In genomic region chr9:95491543-95492330, GRCh38 we compare ENCODE assay signal across 27 cellular contexts. TPM values are rescaled to one million over a fixed set of nuclear protein-coding genes. Genes with fewer than 3 reads are reported as not detected.
DNase-seq lines count a peak whose midpoint lies in the region; ATAC-seq, FAIRE-seq and TF ChIP-seq lines count a peak whose summit lies in the region.
"Had no signal": no experiment of that assay in that cellular context is flagged by ENCODE, and none has a peak within 500 bp of the region (broad histone marks: within the 10 kb centered on the region; RNA-seq: fewer than 3 reads in every experiment).

No MANE protein-coding gene starts in this region.

- 93% methylated on average over 8 of the region's 8 CpGs for WGBS in HepG2 (ENCODE audit: low lambda C conversion rate)
- WGBS in right lobe of liver (ENCODE audit: insufficient coverage, low coverage, low lambda C conversion rate, missing lambda C conversion rate): 75% methylated on average over 7 of the region's 8 CpGs

- no peak for TF ChIP-seq CTCF in HepG2 (CRISPR knock-in tag; IDR thresholded peaks at IDR 0.05)
- no peak for TF ChIP-seq CTCF in right lobe of liver (IDR thresholded peaks at IDR 0.05)
- no peak for TF ChIP-seq CTCF in SU-DHL-6 (IDR thresholded peaks at IDR 0.05; ENCODE audit: insufficient read depth, low read length, poor library complexity, severe bottlenecking)
- TF ChIP-seq CTCF in type B pancreatic cell (conservative IDR thresholded peaks at IDR 0.05): no peak

- no peak for ATAC-seq in HepG2
- no peak for ATAC-seq in right lobe of liver
- ATAC-seq: activated CD8-positive, alpha-beta memory T cell treated with anti-CD3 and anti-CD28 coated beads, Interleukin-2, amount 10 ng/mL, durations not matched to agents 7 days and 5 days; body of pancreas; HCT116; lower lobe of right lung; Right ventricle myocardium inferior; stimulated activated memory B cell treated with anti-CD40 and anti-IgM and Interleukin-4, amounts not matched to agents 10 μg/mL and 1 μg/mL and 100 μg/mL, for 72 hours had no signal

- H2AFZ ChIP-seq in HepG2 (ENCODE audit: low read length) (no peak overlapping the region), SU-DHL-6 (ENCODE audit: low read depth, low read length, severe bottlenecking) (no peak overlapping the region)

- H3K27me3 Mint-ChIP-seq in immature natural killer cell (ENCODE audit: low read depth in 3 of 3) (peaks cover 3 to 19% (median 11%) of the 10 kb centered on the region in 3 donors), type B pancreatic cell (no peaks in the 10 kb centered on the region)

- H3K4me3 ChIP-seq in HepG2 (replicated peaks in 1 of 3; ENCODE audit: insufficient read depth in 1 of 3, low read depth in 2 of 3, low read length in 3 of 3) (no peak overlapping the region), right lobe of liver (no peak overlapping the region), SU-DHL-6 (ENCODE audit: insufficient read depth, low read length, poor library complexity, severe bottlenecking) (no peak overlapping the region)
- H3K4me3 ChIP-seq: body of pancreas, coronary artery, esophagus squamous epithelium, lower lobe of right lung, smooth muscle cell, uterus had no signal

- peak overlapping the region; percentile 21 to 99 (median 74) for H3K27ac Mint-ChIP-seq in immature natural killer cell
- peak overlapping the region; percentile 6 for H3K27ac Mint-ChIP-seq in type B pancreatic cell
- H3K27ac Mint-ChIP-seq: activated CD8-positive, alpha-beta memory T cell treated with anti-CD3 and anti-CD28 coated beads, Interleukin-2, amount 10 ng/mL, durations not matched to agents 7 days and 5 days; stimulated activated memory B cell treated with anti-CD40 and anti-IgM and Interleukin-4, amounts not matched to agents 10 μg/mL and 1 μg/mL and 100 μg/mL, for 72 hours had no signal

- H3K27me3 ChIP-seq in HepG2 (ENCODE audit: control insufficient read depth in 1 of 2, insufficient read depth in 2 of 2, low read length in 2 of 2) (no peaks in the 10 kb centered on the region), right lobe of liver (no peaks in the 10 kb centered on the region), SU-DHL-6 (ENCODE audit: low read length) (no peaks in the 10 kb centered on the region)
- H3K27me3 ChIP-seq: body of pancreas, esophagus squamous epithelium, uterus had no signal

- H3K36me3 ChIP-seq in HepG2 (replicated peaks in 1 of 2; ENCODE audit: control insufficient read depth in 1 of 2, insufficient read depth in 2 of 2, low read length in 2 of 2): peaks cover 0 to 11% of the 10 kb centered on the region in 2 experiments; a peak in 2 of 5 replicates
- no peaks in the 10 kb centered on the region for H3K36me3 ChIP-seq in right lobe of liver
- no peaks in the 10 kb centered on the region for H3K36me3 ChIP-seq in SU-DHL-6 (ENCODE audit: low read length)
- H3K36me3 ChIP-seq: esophagus squamous epithelium, lower lobe of right lung, uterus had no signal

- BruUV-seq in HepG2 (replicated peaks; lab: Mats Ljungman, UMichigan): no TSS peak

- peaks cover 7% of the 10 kb centered on the region; the same call in 1 of the 2 replicates for H3K4me1 ChIP-seq in HepG2 (ENCODE audit: insufficient read depth, low read length)
- no peaks in the 10 kb centered on the region for H3K4me1 ChIP-seq in right lobe of liver
- H3K4me1 ChIP-seq: uterus had no signal

- no peaks in the 10 kb centered on the region for H3K9me2 ChIP-seq in SU-DHL-6 (replicated peaks; ENCODE audit: insufficient read depth, low read length)

- in situ Hi-C loops in HepG2 (cut with HindIII; ENCODE audit: extremely low pct_ligation_motif_present, low pct_unique_long_range_greater_than_20kb): no loop called here

- H3K36me3 Mint-ChIP-seq in immature natural killer cell (no peaks in the 10 kb centered on the region), type B pancreatic cell (peaks cover 18% of the 10 kb centered on the region)
- H3K36me3 Mint-ChIP-seq: activated CD8-positive, alpha-beta memory T cell treated with anti-CD3 and anti-CD28 coated beads, Interleukin-2, amount 10 ng/mL, durations not matched to agents 7 days and 5 days; stimulated activated memory B cell treated with anti-CD40 and anti-IgM and Interleukin-4, amounts not matched to agents 10 μg/mL and 1 μg/mL and 100 μg/mL, for 72 hours had no signal

- H3K9me3 ChIP-seq in HepG2 (ENCODE audit: low read length) (no peaks in the 10 kb centered on the region), right lobe of liver (no peaks in the 10 kb centered on the region), SU-DHL-6 (ENCODE audit: insufficient read depth, low read length) (no peaks in the 10 kb centered on the region)
- H3K9me3 ChIP-seq: body of pancreas, esophagus squamous epithelium, lower lobe of right lung, uterus had no signal

- H3F3A ChIP-seq in SU-DHL-6 (ENCODE audit: insufficient read depth): peaks cover 31% of the 10 kb centered on the region

- POLR2A ChIA-PET in HepG2 (lab: Yijun Ruan, JAX): no interaction called here

- FAIRE-seq in HepG2 (lab: Jason Lieb, UNC): no peak
- FAIRE-seq: D721Med, frontal cortex had no signal

- no peak for DNase-seq in HepG2 (ENCODE audit: low spot score)
- no peak for DNase-seq in right lobe of liver
- DNase-seq in immature natural killer cell: peak in 1 of 3 donors; percentile 35
- DNase-seq in type B pancreatic cell (ENCODE audit: extremely low spot score, unreplicated experiment): no peak
- no peak for DNase-seq in NCI-H748 (lab: John Stamatoyannopoulos, UW; ENCODE audit: unreplicated experiment)
- DNase-seq in stimulated activated CD8-positive, alpha-beta memory T cell treated with anti-CD3 and anti-CD28 coated beads, Interleukin-4, amount 100 ng/mL, for 48 hours: no peak
- DNase-seq in amygdala (lab: John Stamatoyannopoulos, UW): no peak
- DNase-seq: activated CD4-positive, alpha-beta T cell treated with anti-CD3 and anti-CD28 coated beads, Interleukin-2, amount 50 U/mL, for 1 hour; activated CD8-positive, alpha-beta memory T cell treated with anti-CD3 and anti-CD28 coated beads, Interleukin-2, amount 10 ng/mL, durations not matched to agents 7 days and 5 days; body of pancreas; esophagus squamous epithelium; IMR-90; lower lobe of right lung; NCI-H1105; NCI-H2029; occipital lobe; retina; T-helper 9 cell; uterus had no signal

- H3K79me2 ChIP-seq in HepG2 (ENCODE audit: insufficient read depth, low read length) (peaks cover 3% of the 10 kb centered on the region), SU-DHL-6 (ENCODE audit: insufficient read depth, low read length) (peaks cover 76% of the 10 kb centered on the region)

- no peak overlapping the region for H3K9ac ChIP-seq in HepG2 (ENCODE audit: insufficient read depth, low read depth, low read length)
- no peak overlapping the region for H3K9ac ChIP-seq in SU-DHL-6 (ENCODE audit: low read length)

- TF ChIP-seq POLR2A in HepG2 (IDR thresholded peaks at IDR 0.05; ENCODE audit: insufficient read depth in 1 of 2, low read depth in 2 of 2, low read length in 2 of 2) (no peak), right lobe of liver (IDR thresholded peaks at IDR 0.05) (no peak)

- CTCF ChIA-PET in HepG2 (lab: Yijun Ruan, JAX; ENCODE audit: low intra/inter-chr PET ratio, low total read pairs): no interaction called here

- peaks cover 89 to 90% of the 10 kb centered on the region in 2 donors for H3K4me1 Mint-ChIP-seq in immature natural killer cell
- peaks cover 67% of the 10 kb centered on the region for H3K4me1 Mint-ChIP-seq in type B pancreatic cell (ENCODE audit: unreplicated experiment)

- H3K4me3 Mint-ChIP-seq in immature natural killer cell: peak overlapping the region; percentile 9 to 85 (median 57)
- H3K4me3 Mint-ChIP-seq in type B pancreatic cell: no peak overlapping the region
- H3K4me3 Mint-ChIP-seq: activated CD8-positive, alpha-beta memory T cell treated with anti-CD3 and anti-CD28 coated beads, Interleukin-2, amount 10 ng/mL, durations not matched to agents 7 days and 5 days; stimulated activated memory B cell treated with anti-CD40 and anti-IgM and Interleukin-4, amounts not matched to agents 10 μg/mL and 1 μg/mL and 100 μg/mL, for 72 hours had no signal

- TF ChIP-seq EP300 in HepG2 (IDR thresholded peaks at IDR 0.05; ENCODE audit: low read depth in 2 of 2, low read length in 2 of 2) (no peak), HepG2 (CRISPR knock-in tag; IDR thresholded peaks at IDR 0.05; ENCODE audit: borderline replicate concordance) (no peak)

- no peaks in the 10 kb centered on the region for H4K20me1 ChIP-seq in HepG2 (ENCODE audit: insufficient read depth, low read length)
- H4K20me1 ChIP-seq in SU-DHL-6 (ENCODE audit: low read depth, low read length): no peaks in the 10 kb centered on the region

- no peak for TF ChIP-seq RAD21 in HepG2 (CRISPR knock-in tag; IDR thresholded peaks at IDR 0.05)

- intact Hi-C loops in HepG2 (cut with micrococcal nuclease; ENCODE audit: unreplicated experiment): no loop called here
- intact Hi-C loops in right lobe of liver (cut with DNase I): no loop called here

- no peaks in the 10 kb centered on the region for H3K9me3 Mint-ChIP-seq in immature natural killer cell
- H3K9me3 Mint-ChIP-seq in type B pancreatic cell: no peaks in the 10 kb centered on the region
- H3K9me3 Mint-ChIP-seq: stimulated activated memory B cell treated with anti-CD40 and anti-IgM and Interleukin-4, amounts not matched to agents 10 μg/mL and 1 μg/mL and 100 μg/mL, for 72 hours had no signal

- H3K4me2 ChIP-seq in HepG2 (ENCODE audit: low read depth, low read length) (no peak overlapping the region), SU-DHL-6 (ENCODE audit: low read depth, low read length, poor library complexity, severe bottlenecking) (peak overlapping the region; percentile 92)
- H3K4me2 ChIP-seq: smooth muscle cell had no signal

- H3K27ac ChIP-seq in HepG2 (ENCODE audit: extremely low read length, insufficient read depth, low read length) (no peak overlapping the region), right lobe of liver (no peak overlapping the region), SU-DHL-6 (ENCODE audit: low read depth, low read length) (0 out of 2 replicates have a peak overlapping the region, but pooled peaks have one; percentile 6)
- H3K27ac ChIP-seq: body of pancreas, coronary artery, esophagus squamous epithelium, lower lobe of right lung, uterus had no signal

RNA-seq across cellular contexts. Expression of gene PTCH1, which starts 25.0 kb away (rescaled TPM):
- total RNA-seq in HepG2 (2016; rRNA removed; fragmentation: Illumina TruSeq; extraction: Trizol): 2.6 and 2.8 TPM in 2 replicates
- 1.5 and 2.5 TPM in 2 replicates for total RNA-seq in HepG2 (2016; cell fraction: cytosol; rRNA removed; fragmentation: Illumina TruSeq; extraction: Trizol; ENCODE audit: low read depth)
- total RNA-seq in HepG2 (2016; cell fraction: insoluble cytoplasmic fraction; rRNA removed; fragmentation: Illumina TruSeq; extraction: Trizol): 2.4 and 2.8 TPM in 2 replicates
- 2.2 TPM in 2 replicates for total RNA-seq in HepG2 (2016; cell fraction: membrane; rRNA removed; fragmentation: Illumina TruSeq; extraction: Trizol)
- 5.0 and 8.5 TPM in 2 replicates for total RNA-seq in HepG2 (2016; cell fraction: nucleus; rRNA removed; fragmentation: Illumina TruSeq; extraction: Trizol)
- 2.9 and 3.9 TPM in 2 replicates for polyA plus RNA-seq in HepG2 (2011; rRNA removed)
- polyA plus RNA-seq in HepG2 (2011; cell fraction: cytosol; rRNA removed): 1.6 and 1.7 TPM in 2 replicates
- polyA plus RNA-seq in HepG2 (2011; cell fraction: nucleus; rRNA removed): 10.6 TPM in 2 replicates
- 4.2 and 4.9 TPM in 2 replicates for polyA plus RNA-seq in HepG2 (2012)
- 0.23 and 0.42 TPM in 2 replicates for polyA plus RNA-seq in HepG2 (2016; cell fraction: cytosol; fragmentation: Illumina TruSeq; extraction: Trizol; ENCODE audit: low read depth)
- polyA plus RNA-seq in HepG2 (2016; cell fraction: insoluble cytoplasmic fraction; fragmentation: Illumina TruSeq; extraction: Trizol; ENCODE audit: low read depth): 1.0 and 3.0 TPM in 2 replicates
- 0.34 and 0.76 TPM in 2 replicates for polyA plus RNA-seq in HepG2 (2016; cell fraction: membrane; fragmentation: Illumina TruSeq; extraction: Trizol; ENCODE audit: low read depth)
- polyA plus RNA-seq in HepG2 (2016; cell fraction: nucleus; fragmentation: Illumina TruSeq; extraction: Trizol; ENCODE audit: insufficient read depth, low read depth): 8.5 and 10.5 TPM in 2 replicates
- polyA minus RNA-seq in HepG2 (2011; rRNA and poly(A)+ RNA removed; ENCODE audit: low replicate concordance): 12.2 and 12.3 TPM in 2 replicates
- 5.9 and 10.5 TPM in 2 replicates for polyA minus RNA-seq in HepG2 (2011; cell fraction: cytosol; rRNA and poly(A)+ RNA removed)
- 13.8 and 22.4 TPM in 2 replicates for polyA minus RNA-seq in HepG2 (2011; cell fraction: nucleus; rRNA and poly(A)+ RNA removed)
- 1 to 10 TPM; 2.0 to 8.3 (median 5.2) TPM for total RNA-seq in right lobe of liver
- polyA plus RNA-seq in immature natural killer cell: 10 to 100 TPM in 2 of 3 donors, 1 to 10 TPM in 1; 3.7 to 30.6 (median 16.1) TPM
- total RNA-seq in type B pancreatic cell (ENCODE audit: low replicate concordance): 41.7 and 123 TPM in 2 replicates
